In the genomic region with DNA sequence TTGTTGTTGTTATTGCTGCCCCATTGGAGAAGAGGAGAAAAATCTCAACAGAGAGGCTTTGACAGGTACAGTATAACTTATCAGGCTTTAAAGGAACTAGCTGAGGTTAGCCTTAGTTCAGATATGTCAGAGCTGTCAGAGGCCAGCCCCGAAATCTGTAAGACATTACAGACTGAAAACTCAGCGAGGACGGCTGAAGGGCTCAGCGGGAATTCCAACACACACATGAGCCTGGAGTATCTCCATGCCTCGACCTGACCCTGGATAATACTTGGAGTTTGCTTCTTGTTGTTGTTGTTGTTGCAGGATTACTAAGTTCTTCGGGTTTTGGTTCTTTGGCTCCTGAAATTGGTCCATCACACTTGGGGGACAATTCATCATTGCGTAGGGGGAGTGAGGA, we compare ENCODE assay signal across 24 cellular contexts.
"Had no signal": no experiment of that assay in that cellular context is flagged by ENCODE, and none has a peak within 500 bp of the region (broad histone marks: within the 10 kb centered on the region; RNA-seq: fewer than 3 reads in every experiment).

No MANE protein-coding gene starts in this region.

- H3K9me3 Mint-ChIP-seq: dendritic cell treated with granulocyte-macrophage colony-stimulating factor and Interleukin-4, amounts not matched to agents 40 ng/mL and 50 ng/mL, for 4 days; effector memory CD8-positive, alpha-beta T cell; endodermal cell; immature natural killer cell; naive thymus-derived CD4-positive, alpha-beta T cell had no signal

- DNase-seq: colonic mucosa; cortex of kidney; effector CD8-positive, alpha-beta T cell; effector memory CD8-positive, alpha-beta T cell; endodermal cell; esophagus squamous epithelium; foreskin fibroblast; foreskin melanocyte; gastrocnemius medialis; glutamatergic neuron; head of caudate nucleus; hypothalamus; immature natural killer cell; islet precursor cell; kidney; kidney glomerular epithelial cell; left lung; left ventricle myocardium superior; lower lobe of right lung; mesenchymal stem cell; midbrain; naive thymus-derived CD4-positive, alpha-beta T cell had no signal

- H3K9me3 ChIP-seq: colonic mucosa, esophagus squamous epithelium, gastrocnemius medialis, left lung, lower lobe of right lung had no signal

- H3K4me1 Mint-ChIP-seq: immature natural killer cell; naive thymus-derived CD4-positive, alpha-beta T cell had no signal

- H3K27me3 ChIP-seq: colonic mucosa, esophagus squamous epithelium, hepatocyte, left lung had no signal

- H3K27ac ChIP-seq: colonic mucosa, esophagus squamous epithelium, gastrocnemius medialis, hepatocyte, left lung, lower lobe of right lung had no signal

- H3K27me3 Mint-ChIP-seq: dendritic cell treated with granulocyte-macrophage colony-stimulating factor and Interleukin-4, amounts not matched to agents 40 ng/mL and 50 ng/mL, for 4 days had no signal

- H3K36me3 Mint-ChIP-seq: immature natural killer cell; naive thymus-derived CD4-positive, alpha-beta T cell had no signal

- H3K4me3 ChIP-seq: colonic mucosa, esophagus squamous epithelium, gastrocnemius medialis, hepatocyte, left lung, lower lobe of right lung had no signal

- H3K4me3 Mint-ChIP-seq: dendritic cell treated with granulocyte-macrophage colony-stimulating factor and Interleukin-4, amounts not matched to agents 40 ng/mL and 50 ng/mL, for 4 days; effector memory CD8-positive, alpha-beta T cell; endodermal cell; immature natural killer cell; naive thymus-derived CD4-positive, alpha-beta T cell had no signal

- H3K36me3 ChIP-seq: colonic mucosa, esophagus squamous epithelium, gastrocnemius medialis, left lung, lower lobe of right lung had no signal

- H3K27ac Mint-ChIP-seq: dendritic cell treated with granulocyte-macrophage colony-stimulating factor and Interleukin-4, amounts not matched to agents 40 ng/mL and 50 ng/mL, for 4 days; effector memory CD8-positive, alpha-beta T cell; endodermal cell; immature natural killer cell; naive thymus-derived CD4-positive, alpha-beta T cell had no signal

- H3K4me1 ChIP-seq: colonic mucosa, esophagus squamous epithelium, gastrocnemius medialis, left lung had no signal

- ATAC-seq: effector memory CD8-positive, alpha-beta T cell; gastrocnemius medialis; left lung; left ventricle myocardium superior; lower lobe of right lung; naive thymus-derived CD4-positive, alpha-beta T cell had no signal
